ENCODE assay signal across 20 cellular contexts in the genomic region with DNA sequence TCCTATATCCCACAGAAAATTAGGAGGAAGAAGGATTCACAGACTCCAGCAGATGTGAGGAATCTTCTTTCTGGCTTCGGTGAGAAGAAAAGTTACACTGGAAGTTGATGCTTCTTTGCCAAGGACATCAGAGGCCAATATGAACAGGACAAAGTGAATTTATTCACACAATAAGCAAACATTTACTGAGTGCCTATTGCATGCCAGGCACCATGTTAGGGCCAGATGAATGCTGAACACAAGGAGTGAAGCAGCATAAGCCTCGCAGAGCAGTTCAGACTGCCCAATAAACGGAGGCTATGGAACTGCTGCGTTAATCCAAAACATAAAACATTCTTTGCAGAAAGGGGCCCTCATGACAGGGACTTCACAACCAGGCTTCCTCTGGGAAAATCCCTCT.
DNase-seq lines count a peak whose midpoint lies in the region; ATAC-seq lines count a peak whose summit lies in the region.
"Had no signal": no experiment of that assay in that cellular context is flagged by ENCODE, and none has a peak within 500 bp of the region (broad histone marks: within the 10 kb centered on the region; RNA-seq: fewer than 3 reads in every experiment).

No MANE protein-coding gene starts in this region.

- peak; percentile 70 for ATAC-seq in left lobe of liver
- no peak for ATAC-seq in HG02970 (IDR thresholded peaks at IDR 0.05; ENCODE audit: low FRiP score, unreplicated experiment)
- ATAC-seq: A549; CD8-positive, alpha-beta T cell; GM12878 had no signal

- CTCF ChIA-PET in activated naive CD4-positive, alpha-beta T cell treated with anti-CD3 and anti-CD28 coated beads for 36 hours (lab: Charles Lee) = no interaction called here

- H3K9me3 Mint-ChIP-seq in activated naive CD4-positive, alpha-beta T cell treated with anti-CD3 and anti-CD28 coated beads for 36 hours = no peaks in the 10 kb centered on the region
- H3K9me3 Mint-ChIP-seq: CD4-positive, alpha-beta T cell; CD8-positive, alpha-beta T cell had no signal

- no peaks in the 10 kb centered on the region for H3K4me1 Mint-ChIP-seq in activated naive CD4-positive, alpha-beta T cell treated with anti-CD3 and anti-CD28 coated beads for 36 hours (ENCODE audit: low read depth)
- H3K4me1 Mint-ChIP-seq: B cell had no signal

- H3K27me3 Mint-ChIP-seq in activated naive CD4-positive, alpha-beta T cell treated with anti-CD3 and anti-CD28 coated beads for 36 hours (ENCODE audit: low read depth) = peaks cover 22% of the 10 kb centered on the region

- no peaks in the 10 kb centered on the region for H3K36me3 Mint-ChIP-seq in activated naive CD4-positive, alpha-beta T cell treated with anti-CD3 and anti-CD28 coated beads for 36 hours (ENCODE audit: low read depth)
- H3K36me3 Mint-ChIP-seq: CD8-positive, alpha-beta T cell had no signal

- no peak overlapping the region for H3K4me3 Mint-ChIP-seq in activated naive CD4-positive, alpha-beta T cell treated with anti-CD3 and anti-CD28 coated beads for 36 hours
- H3K4me3 Mint-ChIP-seq: B cell; CD4-positive, alpha-beta T cell; CD8-positive, alpha-beta T cell had no signal

- no peak overlapping the region for H3K27ac Mint-ChIP-seq in activated naive CD4-positive, alpha-beta T cell treated with anti-CD3 and anti-CD28 coated beads for 36 hours
- H3K27ac Mint-ChIP-seq: B cell; CD4-positive, alpha-beta T cell; CD8-positive, alpha-beta T cell had no signal

- peak; percentile 45 for DNase-seq in NCI-H82 (lab: John Stamatoyannopoulos, UW)
- no peak for DNase-seq in NCI-H82 treated with DMSO at 0.1 percent for 48 hours (lab: John Stamatoyannopoulos, UW; ENCODE audit: unreplicated experiment)
- DNase-seq in left lobe of liver (ENCODE audit: low spot score) = no peak
- DNase-seq in activated naive CD4-positive, alpha-beta T cell treated with anti-CD3 and anti-CD28 coated beads for 36 hours = no peak
- DNase-seq: AML-193; Caco-2; Calu3; CD4-positive, alpha-beta T cell; CD8-positive, alpha-beta T cell; DMS 273 treated with DMSO at 0.1 percent for 48 hours; DMS153; DMS53; DMS79; DND-41; EL; GDM1 had no signal

- intact Hi-C loops in activated naive CD4-positive, alpha-beta T cell treated with anti-CD3 and anti-CD28 coated beads for 36 hours (cut with micrococcal nuclease) = no loop called here
